Comparison of ENCODE assay signal across 8 cellular contexts in the genomic region with DNA sequence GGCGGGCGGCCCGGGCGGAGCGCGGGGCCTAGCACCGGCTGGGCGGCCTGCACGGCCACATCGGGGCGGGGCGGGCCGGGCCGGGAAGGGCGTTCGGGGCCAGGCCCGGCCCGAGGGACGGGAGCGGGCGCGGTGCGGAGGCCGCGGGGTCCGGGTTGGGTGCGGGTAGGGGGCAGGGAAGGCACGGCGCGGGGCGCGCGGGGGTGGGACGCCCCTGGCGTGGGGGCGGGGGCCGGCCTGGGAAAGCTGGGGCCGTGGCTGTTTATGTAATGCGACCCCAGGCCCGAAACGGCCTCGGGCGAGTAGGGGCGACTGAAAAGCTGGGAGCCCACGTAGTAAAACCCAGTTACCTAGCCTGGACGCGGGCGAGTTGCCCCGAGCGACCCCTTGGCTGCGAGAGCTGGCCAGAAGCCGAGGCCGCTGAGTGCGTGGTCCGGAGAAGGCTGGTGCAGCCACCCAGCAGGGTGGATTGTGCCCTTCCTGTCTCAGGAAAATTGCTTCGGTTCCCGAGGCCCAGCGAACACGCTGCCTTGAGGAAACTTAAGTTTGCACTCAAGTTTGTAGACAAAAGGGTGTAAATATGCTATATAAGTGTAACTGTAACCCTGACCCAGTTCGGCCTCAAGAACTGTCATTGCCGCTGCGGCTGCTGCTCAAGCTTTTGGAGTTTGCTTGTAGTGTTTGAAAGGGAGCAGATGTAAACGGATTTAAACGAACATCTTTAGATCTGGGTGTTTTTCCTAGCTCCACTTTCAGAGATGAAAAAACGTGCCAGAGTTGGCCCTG. TPM values are rescaled to one million over a fixed set of nuclear protein-coding genes. Genes with fewer than 3 reads are reported as not detected.
DNase-seq lines count a peak whose midpoint lies in the region; ATAC-seq, FAIRE-seq and TF ChIP-seq lines count a peak whose summit lies in the region.

No MANE protein-coding gene starts in this region.

- H3K27me3 Mint-ChIP-seq in activated T-cell treated with anti-CD3 and anti-CD28 coated beads, Interleukin-2, amount 50 U/mL, for 72 hours (ENCODE audit: low read depth), result no peaks in the 10 kb centered on the region
- no peaks in the 10 kb centered on the region for H3K27me3 Mint-ChIP-seq in natural killer cell (ENCODE audit: low read depth in 2 of 2)

- peak; percentile 50 for FAIRE-seq in GM12891 (lab: Jason Lieb, UNC)

- H3K4me3 Mint-ChIP-seq in activated T-cell treated with anti-CD3 and anti-CD28 coated beads, Interleukin-2, amount 50 U/mL, for 72 hours, result peak overlapping the region; percentile 77 to 91
- H3K4me3 Mint-ChIP-seq in natural killer cell, result peak overlapping the region; percentile 80

- intact Hi-C loops in natural killer cell (cut with micrococcal nuclease), result loop anchor here (5.0 to 10.0 kb wide), 4 partner anchors 128 to 1081 kb away; a partner anchor contains a TSS

- no peak for DNase-seq in GM12891 (ENCODE audit: insufficient read length, low spot score)
- peak; percentile 6 for DNase-seq in H4 (ENCODE audit: low spot score)
- peak; percentile 11 for DNase-seq in LoVo (ENCODE audit: low spot score)
- peak; percentile 22 to 30 for DNase-seq in activated T-cell treated with anti-CD3 and anti-CD28 coated beads, Interleukin-2, amount 50 U/mL, for 72 hours
- DNase-seq in fibroblast of pulmonary artery (ENCODE audit: low read depth), result peak; percentile 21
- peak; percentile 28 for DNase-seq in natural killer cell
- DNase-seq in SKM-1 treated with dmso at 0.1 percent for 144 hours (lab: John Stamatoyannopoulos, UW; ENCODE audit: unreplicated experiment), result no peak
- no peak for DNase-seq in GOT3 (lab: John Stamatoyannopoulos, UW)

- H3K27ac Mint-ChIP-seq in activated T-cell treated with anti-CD3 and anti-CD28 coated beads, Interleukin-2, amount 50 U/mL, for 72 hours, result peak overlapping the region; percentile 70
- H3K27ac Mint-ChIP-seq in natural killer cell, result peak overlapping the region; percentile 87

- TF ChIP-seq POLR2A in GM12891 (IDR thresholded peaks at IDR 0.05; ENCODE audit: low read depth, low read length), result no peak

- H3K36me3 Mint-ChIP-seq in activated T-cell treated with anti-CD3 and anti-CD28 coated beads, Interleukin-2, amount 50 U/mL, for 72 hours (ENCODE audit: insufficient read depth in 2 of 2), result peaks cover 2 to 5% of the 10 kb centered on the region in 2 donors
- no peaks in the 10 kb centered on the region for H3K36me3 Mint-ChIP-seq in natural killer cell

- H3K4me1 Mint-ChIP-seq in activated T-cell treated with anti-CD3 and anti-CD28 coated beads, Interleukin-2, amount 50 U/mL, for 72 hours (ENCODE audit: low read depth), result peaks cover 69% of the 10 kb centered on the region
- H3K4me1 Mint-ChIP-seq in natural killer cell, result peaks cover 47 to 61% of the 10 kb centered on the region in 2 donors

- no peaks in the 10 kb centered on the region for H3K9me3 Mint-ChIP-seq in activated T-cell treated with anti-CD3 and anti-CD28 coated beads, Interleukin-2, amount 50 U/mL, for 72 hours
- no peaks in the 10 kb centered on the region for H3K9me3 Mint-ChIP-seq in natural killer cell

- H3K4me3 ChIP-seq in fibroblast of pulmonary artery (replicated peaks; ENCODE audit: low read depth, low read length), result peak overlapping the region; percentile 70

- TF ChIP-seq CTCF in fibroblast of pulmonary artery (IDR thresholded peaks at IDR 0.05; ENCODE audit: low read length, missing control alignments) (no peak), natural killer cell (IDR thresholded peaks at IDR 0.05) (no peak)

- ATAC-seq in activated T-cell treated with anti-CD3 and anti-CD28 coated beads, Interleukin-2, amount 50 U/mL, for 72 hours (replicated peaks in 1 of 2), result peak; percentile 60 to 62
- peak; percentile 41 to 59 (median 49) for ATAC-seq in natural killer cell

TF ChIP-seq in GM12891, 5 proteins besides CTCF, POLR2A, EP300 and RAD21:
- TF ChIP-seq POU2F2 (IDR thresholded peaks at IDR 0.05; ENCODE audit: low read depth, low read length) (no peak), TAF1 (IDR thresholded peaks at IDR 0.05; ENCODE audit: low read depth, low read length) (no peak), SPI1 (IDR thresholded peaks at IDR 0.05; ENCODE audit: low read depth, low read length) (no peak), POLR2AphosphoS5 (IDR thresholded peaks at IDR 0.05; ENCODE audit: low read depth, low read length) (no peak), PAX5 (IDR thresholded peaks at IDR 0.05; ENCODE audit: insufficient read depth, low read length, severe bottlenecking) (no peak)
TF ChIP-seq in GM12891: peak in this region for 0.

RNA-seq across cellular contexts. Expression of a gene that starts 0.6 kb away (rescaled TPM):
- 8.7 TPM for polyA plus RNA-seq in GM12891 (2012; ENCODE audit: low read depth, missing spikeins)
- 12.1 and 19.4 TPM in 2 replicates for total RNA-seq in H4 (2014; rRNA removed; shearing (Covaris generic))
- total RNA-seq in activated T-cell treated with anti-CD3 and anti-CD28 coated beads, Interleukin-2, amount 50 U/mL, for 72 hours, result 10 to 100 TPM; 25.0 to 25.8 TPM
- 10 to 100 TPM; 38.6 to 43.9 (median 40.7) TPM for total RNA-seq in natural killer cell

Comparison
In these comparisons a context has a peak if more than half of its experiments do, and no peak if none do; other contexts are left out.
1. DNase-seq: peak in H4 (single experiment), LoVo (single experiment), activated T-cell treated with anti-CD3 and anti-CD28 coated beads, Interleukin-2, amount 50 U/mL, for 72 hours (2 of 2), fibroblast of pulmonary artery (single experiment) and natural killer cell (single experiment); none in GM12891 (single experiment), SKM-1 treated with dmso at 0.1 percent for 144 hours (single experiment) and GOT3 (single experiment).